9 cellular contexts compared by ENCODE assay signal in the genomic region with DNA sequence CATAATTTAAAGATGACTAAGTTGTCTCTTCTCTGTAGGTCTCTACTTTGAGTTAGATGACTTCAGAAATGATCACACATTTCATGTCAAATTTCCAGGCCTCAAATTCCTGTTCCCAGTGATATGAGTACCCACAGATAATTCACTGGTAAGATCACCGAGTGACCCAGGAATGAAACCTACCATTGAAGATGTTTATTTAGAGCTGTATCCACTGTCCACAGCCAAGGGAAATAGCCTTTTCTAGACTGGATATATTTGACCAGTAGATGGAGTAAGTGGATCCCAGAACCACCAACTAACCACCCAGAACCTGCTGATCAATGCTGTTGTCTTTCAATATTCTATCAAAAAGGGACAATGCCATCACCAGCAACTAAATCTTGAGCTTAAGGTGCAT.
DNase-seq lines count a peak whose midpoint lies in the region; ATAC-seq and TF ChIP-seq lines count a peak whose summit lies in the region.
"Had no signal": no experiment of that assay in that cellular context is flagged by ENCODE, and none has a peak within 500 bp of the region (broad histone marks: within the 10 kb centered on the region; RNA-seq: fewer than 3 reads in every experiment).

No MANE protein-coding gene starts in this region.

- WGBS in adrenal gland, 4 donors: 25 to 60% (median 43%) methylated on average over 1 of the region's 1 CpG

- intact Hi-C loops in adrenal gland (cut with DNase I): loop anchor here (10.0 kb wide), 1 partner anchor 342 kb away; no protein-coding TSS in a partner anchor
- intact Hi-C loops in vagina (cut with DNase I): no loop called here

- H3K9me3 ChIP-seq in adrenal gland (replicated peaks in 1 of 3) (no peaks in the 10 kb centered on the region), vagina (no peaks in the 10 kb centered on the region)

- H3K36me3 ChIP-seq in adrenal gland (replicated peaks in 1 of 2) (no peaks in the 10 kb centered on the region), vagina (no peaks in the 10 kb centered on the region)

- H3K27ac ChIP-seq in adrenal gland (no peak overlapping the region), vagina (no peak overlapping the region)

- peaks cover 0 to 7% of the 10 kb centered on the region in 2 donors for H3K4me1 ChIP-seq in adrenal gland (replicated peaks in 1 of 2)
- H3K4me1 ChIP-seq in vagina: no peaks in the 10 kb centered on the region

- H3K4me3 ChIP-seq in adrenal gland (no peak overlapping the region), vagina (no peak overlapping the region)

- ATAC-seq in GM21825 (IDR thresholded peaks at IDR 0.05; ENCODE audit: unreplicated experiment) (no peak), GM18861 (IDR thresholded peaks at IDR 0.05; ENCODE audit: unreplicated experiment) (no peak)

- H3K27me3 ChIP-seq in adrenal gland (no peaks in the 10 kb centered on the region), vagina (no peaks in the 10 kb centered on the region)

- peak; percentile 24 to 56 (median 48) for TF ChIP-seq CTCF in adrenal gland (IDR thresholded peaks at IDR 0.05)
- peak in 1 of 3 experiments; percentile 8 for TF ChIP-seq CTCF in vagina (IDR thresholded peaks at IDR 0.05)

- TF ChIP-seq POLR2A in adrenal gland (IDR thresholded peaks at IDR 0.05) (no peak), vagina (IDR thresholded peaks at IDR 0.05) (no peak)

- DNase-seq in A172 (ENCODE audit: low spot score): peak; percentile 40
- DNase-seq in HS-5 (ENCODE audit: low read depth): peak; percentile 75
- DNase-seq in adrenal gland: no peak
- peak; percentile 32 for DNase-seq in iris pigment epithelial cell (ENCODE audit: low read depth)
- DNase-seq in putamen (ENCODE audit: low spot score): no peak
- DNase-seq in vagina (ENCODE audit: extremely low spot score in 2 of 2): no peak
- DNase-seq: CD4-positive, alpha-beta T cell had no signal

Comparison
In these comparisons a context has a peak if more than half of its experiments do, and no peak if none do; other contexts are left out.
1. DNase-seq: peak in A172 (single experiment), HS-5 (single experiment) and iris pigment epithelial cell (single experiment); none in adrenal gland (0 of 7), putamen (single experiment) and vagina (0 of 2).